In the genomic region with DNA sequence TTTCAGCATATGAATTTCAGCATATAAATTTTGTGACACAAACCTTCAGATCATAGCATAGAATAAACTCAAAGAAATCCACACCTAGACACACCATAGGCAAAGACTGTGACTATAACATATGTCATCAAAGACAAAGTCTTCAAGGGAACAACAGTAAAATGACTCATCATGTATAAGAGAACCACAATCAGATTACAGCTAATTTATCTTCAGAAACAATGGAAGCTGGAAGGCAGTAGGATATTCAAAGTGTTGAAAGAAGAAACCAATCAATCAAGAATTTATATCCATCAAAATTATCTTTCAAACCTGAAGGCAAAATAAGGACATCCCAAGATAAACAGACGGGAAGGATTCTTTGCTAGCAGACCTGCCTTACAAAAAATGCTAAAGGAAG, we compare ENCODE assay signal across 1 cellular context.
TF ChIP-seq lines count a peak whose summit lies in the region.

No MANE protein-coding gene starts in this region.

TF ChIP-seq in HCT116, 20 proteins besides CTCF, POLR2A, EP300 and RAD21 (continued from another document):
- TF ChIP-seq, protein P1, sequence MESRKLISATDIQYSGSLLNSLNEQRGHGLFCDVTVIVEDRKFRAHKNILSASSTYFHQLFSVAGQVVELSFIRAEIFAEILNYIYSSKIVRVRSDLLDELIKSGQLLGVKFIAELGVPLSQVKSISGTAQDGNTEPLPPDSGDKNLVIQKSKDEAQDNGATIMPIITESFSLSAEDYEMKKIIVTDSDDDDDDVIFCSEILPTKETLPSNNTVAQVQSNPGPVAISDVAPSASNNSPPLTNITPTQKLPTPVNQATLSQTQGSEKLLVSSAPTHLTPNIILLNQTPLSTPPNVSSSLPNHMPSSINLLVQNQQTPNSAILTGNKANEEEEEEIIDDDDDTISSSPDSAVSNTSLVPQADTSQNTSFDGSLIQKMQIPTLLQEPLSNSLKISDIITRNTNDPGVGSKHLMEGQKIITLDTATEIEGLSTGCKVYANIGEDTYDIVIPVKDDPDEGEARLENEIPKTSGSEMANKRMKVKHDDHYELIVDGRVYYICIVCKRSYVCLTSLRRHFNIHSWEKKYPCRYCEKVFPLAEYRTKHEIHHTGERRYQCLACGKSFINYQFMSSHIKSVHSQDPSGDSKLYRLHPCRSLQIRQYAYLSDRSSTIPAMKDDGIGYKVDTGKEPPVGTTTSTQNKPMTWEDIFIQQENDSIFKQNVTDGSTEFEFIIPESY (IDR thresholded peaks at IDR 0.05; ENCODE audit: extremely low read depth, insufficient replicate concordance, low read length): no peak
- TF ChIP-seq SRF (IDR thresholded peaks at IDR 0.05; ENCODE audit: low read depth) (peak; percentile 71), CEBPB (IDR thresholded peaks at IDR 0.05; ENCODE audit: low read depth) (peak; percentile 76), SP1 (IDR thresholded peaks at IDR 0.05; ENCODE audit: low read depth) (peak; percentile 83)
